ENCODE assay signal across 20 cellular contexts in the genomic region with DNA sequence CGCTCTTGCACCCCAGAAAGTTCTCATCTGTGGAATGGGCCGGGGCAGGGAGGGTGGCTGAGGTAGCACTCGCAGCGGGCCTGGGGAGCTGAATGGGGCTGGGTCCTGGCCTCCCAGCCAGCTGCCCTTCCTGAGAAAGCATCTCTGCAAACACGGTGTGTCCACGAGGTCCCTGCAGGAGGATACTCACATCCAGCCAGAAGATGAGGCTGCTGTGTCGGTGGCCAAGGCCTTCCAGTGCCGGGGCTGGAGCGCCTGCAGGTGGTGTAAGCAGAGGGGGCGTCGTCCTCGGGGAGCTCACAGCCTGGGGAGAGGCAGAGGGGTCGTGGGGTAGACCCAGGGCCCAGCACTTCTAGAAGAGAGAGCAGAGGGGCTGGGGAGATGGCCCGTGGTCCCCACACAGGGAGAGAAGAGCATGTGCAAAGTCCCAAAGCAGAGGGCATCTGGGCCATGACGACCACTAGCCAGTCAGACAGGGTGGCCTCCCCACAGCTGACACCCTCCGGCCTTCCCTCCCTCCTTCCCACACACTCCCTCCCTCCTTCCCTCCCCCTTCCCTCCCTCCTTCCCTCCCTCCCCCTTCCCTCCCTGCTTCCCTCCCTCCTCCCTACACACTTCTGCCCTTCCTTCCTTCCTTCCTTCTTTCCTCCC.
DNase-seq lines count a peak whose midpoint lies in the region; ATAC-seq, FAIRE-seq and TF ChIP-seq lines count a peak whose summit lies in the region.
"Had no signal": no experiment of that assay in that cellular context is flagged by ENCODE, and none has a peak within 500 bp of the region (broad histone marks: within the 10 kb centered on the region; RNA-seq: fewer than 3 reads in every experiment).

No MANE protein-coding gene starts in this region.

- H3K4me1 Mint-ChIP-seq in type B pancreatic cell (ENCODE audit: unreplicated experiment), result peaks cover 9% of the 10 kb centered on the region

- in situ Hi-C loops in IMR-90 (cut with MboI; ENCODE audit: low sequenced_read_pairs) (no loop called here), HepG2 (cut with HindIII; ENCODE audit: extremely low pct_ligation_motif_present, low pct_unique_long_range_greater_than_20kb) (no loop called here)

- H3K4ac ChIP-seq in IMR-90 (ENCODE audit: low read depth, low read length), result no peak overlapping the region

- H3K18ac ChIP-seq in IMR-90 (ENCODE audit: low read depth, low read length), result no peak overlapping the region

- no peak overlapping the region for H3K9ac ChIP-seq in IMR-90 (ENCODE audit: low read depth, low read length)
- H3K9ac ChIP-seq in HepG2 (ENCODE audit: insufficient read depth, low read depth, low read length), result no peak overlapping the region

- no peaks in the 10 kb centered on the region for H3K79me2 ChIP-seq in HepG2 (ENCODE audit: insufficient read depth, low read length)

- no peak for TF ChIP-seq CTCF in IMR-90 (conservative IDR thresholded peaks at IDR 0.05; ENCODE audit: low read depth, low read length)
- TF ChIP-seq CTCF in HepG2 (CRISPR knock-in tag; IDR thresholded peaks at IDR 0.05), result no peak
- TF ChIP-seq CTCF in type B pancreatic cell (conservative IDR thresholded peaks at IDR 0.05), result no peak

- H3K4me2 ChIP-seq in IMR-90 (ENCODE audit: low read depth, low read length) (no peak overlapping the region), HepG2 (ENCODE audit: low read depth, low read length) (no peak overlapping the region)

- no peaks in the 10 kb centered on the region for H3K9me3 ChIP-seq in IMR-90 (ENCODE audit: control insufficient read depth, insufficient read depth, low read length)
- no peaks in the 10 kb centered on the region for H3K9me3 ChIP-seq in HepG2 (ENCODE audit: low read length)
- H3K9me3 ChIP-seq: Caco-2, esophagus squamous epithelium had no signal

- POLR2A ChIA-PET in IMR-90 (lab: Charles Lee; ENCODE audit: unreplicated experiment), result no interaction called here
- POLR2A ChIA-PET in HepG2 (lab: Yijun Ruan, JAX), result no interaction called here

- H2BK5ac ChIP-seq in IMR-90 (ENCODE audit: low read depth, low read length, poor library complexity, severe bottlenecking), result no peak overlapping the region

- H2AK5ac ChIP-seq in IMR-90 (ENCODE audit: low read depth, low read length), result no peak overlapping the region

- H3K9me1 ChIP-seq in IMR-90 (ENCODE audit: insufficient read depth, low read length), result no peaks in the 10 kb centered on the region

- no peak overlapping the region for H3K4me3 Mint-ChIP-seq in type B pancreatic cell
- H3K4me3 Mint-ChIP-seq: activated CD8-positive, alpha-beta T cell treated with anti-CD3 and anti-CD28 coated beads for 36 hours; activated T-helper 1 cell treated with anti-CD3 and anti-CD28 coated beads, Interleukin-12 subunit alpha, Interleukin-12 subunit beta, Interleukin-2, Interleukin-4 antibody, amounts not matched to agents 30 ng/mL and 10 ng/mL and 1 ng/mL, durations not matched to agents 14 hours and 24 hours and 36 hours; IgD-negative memory B cell had no signal

- H4K5ac ChIP-seq in IMR-90 (ENCODE audit: low read depth, low read length), result no peak overlapping the region

- no peak overlapping the region for H3K4me3 ChIP-seq in IMR-90 (ENCODE audit: insufficient read depth, low read depth, low read length)
- H3K4me3 ChIP-seq in HepG2 (replicated peaks in 1 of 3; ENCODE audit: insufficient read depth in 1 of 3, low read depth in 2 of 3, low read length in 3 of 3), result no peak overlapping the region
- H3K4me3 ChIP-seq: esophagus squamous epithelium had no signal

- no peak overlapping the region for H2BK120ac ChIP-seq in IMR-90 (ENCODE audit: low read depth, low read length)

- no peaks in the 10 kb centered on the region for H3K79me1 ChIP-seq in IMR-90 (ENCODE audit: low read depth in 1 of 2, low read length in 2 of 2)

- H4K8ac ChIP-seq in IMR-90 (ENCODE audit: low read depth in 2 of 2, low read length in 2 of 2), result no peak overlapping the region

- no peak overlapping the region for H4K91ac ChIP-seq in IMR-90 (ENCODE audit: insufficient read depth, low read depth, low read length)

- TF ChIP-seq EP300 in HepG2 (IDR thresholded peaks at IDR 0.05; ENCODE audit: low read depth in 2 of 2, low read length in 2 of 2) (no peak), HepG2 (CRISPR knock-in tag; IDR thresholded peaks at IDR 0.05; ENCODE audit: borderline replicate concordance) (no peak)

- H3K56ac ChIP-seq in IMR-90 (ENCODE audit: extremely low read depth, insufficient read depth, low read length), result no peak overlapping the region

- dilution Hi-C loops in IMR-90 (cut with HindIII; ENCODE audit: low sequenced_read_pairs, unreplicated experiment), result no loop called here

- no peaks in the 10 kb centered on the region for H3K9me3 Mint-ChIP-seq in type B pancreatic cell
- H3K9me3 Mint-ChIP-seq: activated CD8-positive, alpha-beta T cell treated with anti-CD3 and anti-CD28 coated beads for 36 hours; activated T-helper 1 cell treated with anti-CD3 and anti-CD28 coated beads, Interleukin-12 subunit alpha, Interleukin-12 subunit beta, Interleukin-2, Interleukin-4 antibody, amounts not matched to agents 30 ng/mL and 10 ng/mL and 1 ng/mL, durations not matched to agents 14 hours and 24 hours and 36 hours had no signal

- H2BK20ac ChIP-seq in IMR-90 (ENCODE audit: low read depth, low read length), result no peak overlapping the region

- 34% methylated on average over 9 of the region's 16 CpGs; no CpG with 5 or more reads in 1 of the 2 experiments for WGBS in IMR-90 (ENCODE audit: extremely low coverage in 2 of 2, insufficient read length in 1 of 2), 2 experiments
- WGBS in HepG2 (ENCODE audit: low lambda C conversion rate), result 42% methylated on average over 1 of the region's 16 CpGs

- BruUV-seq in IMR-90 (replicated peaks; lab: Mats Ljungman, UMichigan) (no TSS peak), HepG2 (replicated peaks; lab: Mats Ljungman, UMichigan) (no TSS peak)

- no peaks in the 10 kb centered on the region for H3K36me3 ChIP-seq in IMR-90 (ENCODE audit: control insufficient read depth, insufficient read depth, low read length)
- no peaks in the 10 kb centered on the region for H3K36me3 ChIP-seq in HepG2 (replicated peaks in 1 of 2; ENCODE audit: control insufficient read depth in 1 of 2, insufficient read depth in 2 of 2, low read length in 2 of 2)
- H3K36me3 ChIP-seq: esophagus squamous epithelium had no signal

- peak; percentile 12 for DNase-seq in activated T-cell treated with anti-CD3 and anti-CD28 coated beads, Interleukin-2, amount 50 U/mL, for 1 hour
- DNase-seq in activated T-cell treated with anti-CD3 and anti-CD28 coated beads, Interleukin-2, amount 50 U/mL, for 48 hours, result no peak
- DNase-seq in IMR-90, result no peak
- DNase-seq in HepG2 (ENCODE audit: low spot score), result no peak
- peak; percentile 68 for DNase-seq in type B pancreatic cell (ENCODE audit: extremely low spot score, unreplicated experiment)
- no peak for DNase-seq in UCSD-AML1 (lab: John Stamatoyannopoulos, UW; ENCODE audit: unreplicated experiment)
- no peak for DNase-seq in dermis blood vessel endothelial cell
- DNase-seq: activated CD8-positive, alpha-beta T cell treated with anti-CD3 and anti-CD28 coated beads for 36 hours; esophagus squamous epithelium; GF-D8; NCI-H1930; NCI-H526; stimulated activated CD4-positive, alpha-beta T cell treated with anti-CD3 and anti-CD28 coated beads, Interleukin-1b, Interleukin-23, amount 100 ng/mL, for 48 hours had no signal

- no peak for TF ChIP-seq RAD21 in IMR-90 (IDR thresholded peaks at IDR 0.05; ENCODE audit: low read length)
- no peak for TF ChIP-seq RAD21 in HepG2 (CRISPR knock-in tag; IDR thresholded peaks at IDR 0.05)

- H3K23ac ChIP-seq in IMR-90 (ENCODE audit: low read depth, low read length), result no peak overlapping the region

- TF ChIP-seq POLR2A in IMR-90 (IDR thresholded peaks at IDR 0.05; ENCODE audit: low read depth, low read length) (no peak), HepG2 (IDR thresholded peaks at IDR 0.05; ENCODE audit: insufficient read depth in 1 of 2, low read depth in 2 of 2, low read length in 2 of 2) (no peak)

- intact Hi-C loops in IMR-90 (cut with micrococcal nuclease), result no loop called here
- intact Hi-C loops in HepG2 (cut with micrococcal nuclease; ENCODE audit: unreplicated experiment), result no loop called here

- H3K27ac Mint-ChIP-seq in type B pancreatic cell, result no peak overlapping the region
- H3K27ac Mint-ChIP-seq: activated CD8-positive, alpha-beta T cell treated with anti-CD3 and anti-CD28 coated beads for 36 hours; activated T-helper 1 cell treated with anti-CD3 and anti-CD28 coated beads, Interleukin-12 subunit alpha, Interleukin-12 subunit beta, Interleukin-2, Interleukin-4 antibody, amounts not matched to agents 30 ng/mL and 10 ng/mL and 1 ng/mL, durations not matched to agents 14 hours and 24 hours and 36 hours; IgD-negative memory B cell; nephron progenitor cell had no signal

- H2AK9ac ChIP-seq in IMR-90 (replicated peaks; ENCODE audit: low read depth, low read length, poor library complexity), result no peak overlapping the region

- H2AFZ ChIP-seq in IMR-90 (replicated peaks; ENCODE audit: low read length, poor library complexity) (peak overlapping the region; percentile 10), HepG2 (ENCODE audit: low read length) (no peak overlapping the region)

- CTCF ChIA-PET in IMR-90 (lab: Yijun Ruan, JAX) (no interaction called here), HepG2 (lab: Yijun Ruan, JAX; ENCODE audit: low intra/inter-chr PET ratio, low total read pairs) (no interaction called here)

- no peak for FAIRE-seq in HepG2 (lab: Jason Lieb, UNC)
- FAIRE-seq: GM12891, RCC 7860 had no signal

- H2BK15ac ChIP-seq in IMR-90 (ENCODE audit: low read depth, low read length), result no peak overlapping the region

- H3K14ac ChIP-seq in IMR-90 (replicated peaks; ENCODE audit: low read depth, low read length), result no peak overlapping the region

- H3K4me1 ChIP-seq in IMR-90 (ENCODE audit: control insufficient read depth, insufficient read depth, low read length) (no peaks in the 10 kb centered on the region), HepG2 (ENCODE audit: insufficient read depth, low read length) (0 out of 2 replicates have a peak, but pooled peaks cover 8% of the 10 kb centered on the region)
- H3K4me1 ChIP-seq: Caco-2 had no signal

- peaks cover 16% of the 10 kb centered on the region for H3K27me3 Mint-ChIP-seq in type B pancreatic cell

- no peaks in the 10 kb centered on the region for H3K36me3 Mint-ChIP-seq in type B pancreatic cell
- H3K36me3 Mint-ChIP-seq: IgD-negative memory B cell had no signal

- H3K27ac ChIP-seq in IMR-90 (ENCODE audit: insufficient read depth, low read length) (no peak overlapping the region), HepG2 (ENCODE audit: extremely low read length, insufficient read depth, low read length) (no peak overlapping the region)
- H3K27ac ChIP-seq: esophagus squamous epithelium had no signal

- H4K20me1 ChIP-seq in IMR-90 (ENCODE audit: insufficient read depth, low read length) (no peaks in the 10 kb centered on the region; the same call in 1 of the 2 replicates), HepG2 (ENCODE audit: insufficient read depth, low read length) (no peaks in the 10 kb centered on the region)

- ATAC-seq in IMR-90 (ENCODE audit: low read depth) (no peak; the same call in 1 of the 2 replicates), HepG2 (no peak; the same call in 2 of the 3 replicates), HG02623 (IDR thresholded peaks at IDR 0.05; ENCODE audit: unreplicated experiment) (no peak)
- ATAC-seq: activated CD8-positive, alpha-beta T cell treated with anti-CD3 and anti-CD28 coated beads for 36 hours had no signal

- H3K27me3 ChIP-seq in IMR-90 (ENCODE audit: control insufficient read depth, insufficient read depth, low read length), result peaks cover 68% of the 10 kb centered on the region
- H3K27me3 ChIP-seq in HepG2 (ENCODE audit: control insufficient read depth in 1 of 2, insufficient read depth in 2 of 2, low read length in 2 of 2), result peaks cover 16 to 75% of the 10 kb centered on the region in 2 experiments

Comparison
In these comparisons a context has a peak if more than half of its experiments do, and no peak if none do; other contexts are left out.
1. DNase-seq: peak in activated T-cell treated with anti-CD3 and anti-CD28 coated beads, Interleukin-2, amount 50 U/mL, for 1 hour (single experiment) and type B pancreatic cell (single experiment); none in activated T-cell treated with anti-CD3 and anti-CD28 coated beads, Interleukin-2, amount 50 U/mL, for 48 hours (0 of 2), IMR-90 (single experiment), HepG2 (single experiment), UCSD-AML1 (single experiment) and dermis blood vessel endothelial cell (single experiment).